Comparison of ENCODE assay signal across 10 cellular contexts in genomic region chr6:134938896-134939295, GRCh38. TPM values are rescaled to one million over a fixed set of nuclear protein-coding genes. Genes with fewer than 3 reads are reported as not detected.
DNase-seq lines count a peak whose midpoint lies in the region; ATAC-seq, FAIRE-seq and TF ChIP-seq lines count a peak whose summit lies in the region.
"Had no signal": no experiment of that assay in that cellular context is flagged by ENCODE, and none has a peak within 500 bp of the region (broad histone marks: within the 10 kb centered on the region; RNA-seq: fewer than 3 reads in every experiment).

No MANE protein-coding gene starts in this region.

- no peak overlapping the region for H3K4me3 ChIP-seq in bronchial epithelial cell (ENCODE audit: low read depth, low read length)
- H3K4me3 ChIP-seq: esophagus muscularis mucosa had no signal

- no peak for DNase-seq in WTC11 (ENCODE audit: low spot score)
- peak; percentile 7 for DNase-seq in bronchial epithelial cell (ENCODE audit: low read depth)
- DNase-seq in stimulated activated CD8-positive, alpha-beta memory T cell treated with anti-CD3 and anti-CD28 coated beads, Interleukin-4, amount 100 ng/mL, for 24 hours (ENCODE audit: low read depth) = peak; percentile 45
- DNase-seq in UCSD-AML1 (lab: John Stamatoyannopoulos, UW; ENCODE audit: unreplicated experiment) = no peak
- no peak for DNase-seq in NCI-H510A treated with DMSO at 0.1 percent for 48 hours (lab: John Stamatoyannopoulos, UW)
- DNase-seq: NCI-H2171 treated with DMSO at 0.1 percent for 48 hours had no signal

- H3K4me1 Mint-ChIP-seq in WTC11 = peaks cover 5% of the 10 kb centered on the region; the same call in 1 of the 2 replicates

- FAIRE-seq in bronchial epithelial cell (lab: Jason Lieb, UNC) = no peak

- H3K27ac Mint-ChIP-seq in WTC11 = no peak overlapping the region

- no peaks in the 10 kb centered on the region for H3K27me3 Mint-ChIP-seq in WTC11 (ENCODE audit: low read depth)

- POLR2A ChIA-PET in WTC11 (lab: Charles Lee) = no interaction called here

- no peaks in the 10 kb centered on the region for H3K36me3 Mint-ChIP-seq in WTC11

- ATAC-seq in GM19455 (IDR thresholded peaks at IDR 0.05; ENCODE audit: unreplicated experiment) (peak; percentile 59), WTC11 (peak; percentile 25; the same call in 1 of the 2 replicates), GM18909 (IDR thresholded peaks at IDR 0.05; ENCODE audit: poor library complexity, unreplicated experiment) (no peak), GM18873 (IDR thresholded peaks at IDR 0.05; ENCODE audit: low FRiP score, unreplicated experiment) (no peak)

- CTCF ChIA-PET in WTC11 (lab: Charles Lee) = interaction anchor here (0.6 to 2.5 kb wide), 6 partner anchors 103 to 815 kb away, joined by 3 to 11 read pairs (median 3); no protein-coding TSS in a partner anchor

- no peak overlapping the region for H3K4me3 Mint-ChIP-seq in WTC11

- H3K36me3 ChIP-seq in bronchial epithelial cell (ENCODE audit: control insufficient read depth, insufficient read depth, low read length) = no peaks in the 10 kb centered on the region

- H3K27me3 ChIP-seq in bronchial epithelial cell (ENCODE audit: control insufficient read depth, insufficient read depth, low read length) = no peaks in the 10 kb centered on the region
- H3K27me3 ChIP-seq: esophagus muscularis mucosa had no signal

- TF ChIP-seq CTCF in WTC11 (IDR thresholded peaks at IDR 0.05) (no peak), bronchial epithelial cell (IDR thresholded peaks at IDR 0.05; ENCODE audit: insufficient read depth, low read length, severe bottlenecking) (no peak)

- no peaks in the 10 kb centered on the region for H3K9me3 Mint-ChIP-seq in WTC11

TF ChIP-seq in WTC11, 78 proteins besides CTCF, POLR2A, EP300 and RAD21:
- TF ChIP-seq EMX1 (CRISPR knock-in tag; IDR thresholded peaks at IDR 0.05) (no peak), GRHL2 (CRISPR knock-in tag; IDR thresholded peaks at IDR 0.05; ENCODE audit: insufficient replicate concordance, severe bottlenecking) (no peak), TP53 (CRISPR knock-in tag; IDR thresholded peaks at IDR 0.05) (no peak), KAT7 (CRISPR knock-in tag; IDR thresholded peaks at IDR 0.05; ENCODE audit: borderline replicate concordance) (no peak), ZBTB21 (CRISPR knock-in tag; IDR thresholded peaks at IDR 0.05; ENCODE audit: borderline replicate concordance) (no peak), SOX15 (CRISPR knock-in tag; IDR thresholded peaks at IDR 0.05) (no peak), ZNF423 (CRISPR knock-in tag; IDR thresholded peaks at IDR 0.05) (no peak), ATF3 (CRISPR knock-in tag; conservative IDR thresholded peaks at IDR 0.05) (no peak), ZNF532 (CRISPR knock-in tag; IDR thresholded peaks at IDR 0.05; ENCODE audit: borderline replicate concordance) (no peak), JAZF1 (CRISPR knock-in tag; IDR thresholded peaks at IDR 0.05) (no peak)

RNA-seq across cellular contexts. Expression of gene ALDH8A1, which starts 11.0 kb away (rescaled TPM):
- 0.17 to 0.46 TPM (median 0.23 TPM) in 3 replicates for total RNA-seq in WTC11 (2021)
- total RNA-seq in bronchial epithelial cell = 1.1 and 1.8 TPM in 2 replicates

Comparison
In these comparisons a context has a peak if more than half of its experiments do, and no peak if none do; other contexts are left out.
1. ATAC-seq: peak in GM19455 (single experiment) and WTC11 (single experiment); none in GM18909 (single experiment) and GM18873 (single experiment).
2. DNase-seq: peak in bronchial epithelial cell (single experiment) and stimulated activated CD8-positive, alpha-beta memory T cell treated with anti-CD3 and anti-CD28 coated beads, Interleukin-4, amount 100 ng/mL, for 24 hours (single experiment); none in WTC11 (single experiment), UCSD-AML1 (single experiment) and NCI-H510A treated with DMSO at 0.1 percent for 48 hours (single experiment).